ENCODE assay signal across 13 cellular contexts in genomic region chr15:71806452-71806931, GRCh38. TPM values are rescaled to one million over a fixed set of nuclear protein-coding genes. Genes with fewer than 3 reads are reported as not detected.
A peak's percentile ranks its signal among the peaks of the same experiment; 100 is the strongest.
DNase-seq lines count a peak whose midpoint lies in the region; ATAC-seq and TF ChIP-seq lines count a peak whose summit lies in the region.
"Had no signal": no experiment of that assay in that cellular context is flagged by ENCODE, and none has a peak within 500 bp of the region (broad histone marks: within the 10 kb centered on the region; RNA-seq: fewer than 3 reads in every experiment).

No MANE protein-coding gene starts in this region.

- no peaks in the 10 kb centered on the region for H3K36me3 Mint-ChIP-seq in activated naive CD4-positive, alpha-beta T cell treated with anti-CD3 and anti-CD28 coated beads for 36 hours (ENCODE audit: low read depth)
- H3K36me3 Mint-ChIP-seq: stimulated activated memory B cell treated with anti-CD40 and anti-IgM and Interleukin-4, amounts not matched to agents 10 μg/mL and 1 μg/mL and 100 μg/mL, for 72 hours had no signal

- H3K27ac ChIP-seq in neuronal stem cell (replicated peaks; ENCODE audit: low read length), result peak overlapping the region; percentile 79

- H2BK5ac ChIP-seq in neuronal stem cell (ENCODE audit: low read length), result peak overlapping the region; percentile 21

- H3K9me3 ChIP-seq in NT2/D1 (ENCODE audit: insufficient read depth, low read length) (peaks cover 4% of the 10 kb centered on the region; the same call in 1 of the 2 replicates), neuronal stem cell (replicated peaks in 1 of 2; ENCODE audit: control insufficient read depth in 2 of 2, insufficient read depth in 1 of 2, low read depth in 1 of 2, low read length in 2 of 2) (no peaks in the 10 kb centered on the region)

- H3K27me3 Mint-ChIP-seq in activated naive CD4-positive, alpha-beta T cell treated with anti-CD3 and anti-CD28 coated beads for 36 hours (ENCODE audit: low read depth), result peaks cover 5% of the 10 kb centered on the region

- H2BK120ac ChIP-seq in neuronal stem cell (ENCODE audit: low read depth, low read length), result no peak overlapping the region

- no peak overlapping the region for H3K27ac Mint-ChIP-seq in activated naive CD4-positive, alpha-beta T cell treated with anti-CD3 and anti-CD28 coated beads for 36 hours
- H3K27ac Mint-ChIP-seq: stimulated activated memory B cell treated with anti-CD40 and anti-IgM and Interleukin-4, amounts not matched to agents 10 μg/mL and 1 μg/mL and 100 μg/mL, for 72 hours had no signal

- no peak overlapping the region for H2BK15ac ChIP-seq in neuronal stem cell (ENCODE audit: low read length)

- H3K9ac ChIP-seq in NT2/D1 (ENCODE audit: insufficient read length, low read depth) (peak overlapping the region; percentile 29), neuronal stem cell (ENCODE audit: low read depth, low read length, poor library complexity) (no peak overlapping the region)

- H3K4ac ChIP-seq in neuronal stem cell (ENCODE audit: low read length), result no peak overlapping the region

- no peak overlapping the region for H3K4me2 ChIP-seq in neuronal stem cell (ENCODE audit: insufficient read depth, low read length, poor library complexity, severe bottlenecking)

- H3K36me3 ChIP-seq in NT2/D1 (ENCODE audit: insufficient read depth, insufficient read length, low read length), result no peaks in the 10 kb centered on the region
- H3K36me3 ChIP-seq in neuronal stem cell (replicated peaks in 1 of 2; ENCODE audit: control insufficient read depth in 2 of 2, insufficient read depth in 2 of 2, low read length in 2 of 2), result no peaks in the 10 kb centered on the region

- POLR2A ChIA-PET in GM10248 (lab: Yijun Ruan, JAX), result no interaction called here

- no peaks in the 10 kb centered on the region for H3K4me1 Mint-ChIP-seq in activated naive CD4-positive, alpha-beta T cell treated with anti-CD3 and anti-CD28 coated beads for 36 hours (ENCODE audit: low read depth)

- H2AFZ ChIP-seq in neuronal stem cell (ENCODE audit: low read length), result peak overlapping the region; percentile 92

- WGBS in neuronal stem cell (ENCODE audit: extremely low coverage in 2 of 2, insufficient read length in 2 of 2, insufficient replicate concordance in 1 of 2), 2 donors, result no CpG with 5 or more reads among the region's 7 CpGs

- no peak for TF ChIP-seq CTCF in GM10248 (IDR thresholded peaks at IDR 0.05; ENCODE audit: control extremely low read depth, extremely low read depth, low read depth, missing control alignments)

- peak overlapping the region; percentile 12 for H3K18ac ChIP-seq in neuronal stem cell (ENCODE audit: low read length)

- CTCF ChIA-PET in GM10248 (lab: Yijun Ruan, JAX), result interaction anchor here (1.0 to 6.2 kb wide), 4 partner anchors 16 to 350 kb away, joined by 4 to 43 read pairs (median 20); no protein-coding TSS in a partner anchor
- CTCF ChIA-PET in activated naive CD4-positive, alpha-beta T cell treated with anti-CD3 and anti-CD28 coated beads for 36 hours (lab: Charles Lee), result no interaction called here

- H3K4me3 ChIP-seq in NT2/D1 (ENCODE audit: insufficient read length, low read depth) (peak overlapping the region; percentile 6), neuronal stem cell (ENCODE audit: low read length in 2 of 2) (no peak overlapping the region)

- no peak for ATAC-seq in HG03139 (IDR thresholded peaks at IDR 0.05; ENCODE audit: unreplicated experiment)
- ATAC-seq: stimulated activated memory B cell treated with anti-CD40 and anti-IgM and Interleukin-4, amounts not matched to agents 10 μg/mL and 1 μg/mL and 100 μg/mL, for 72 hours had no signal

- peak overlapping the region; percentile 8 for H2AK5ac ChIP-seq in neuronal stem cell (ENCODE audit: low read depth, low read length)

- DNase-seq in GM10248 (ENCODE audit: extremely low spot score) (peak; percentile 12), NT2/D1 (ENCODE audit: low read depth, low spot score) (no peak), ecto neural progenitor cell (ENCODE audit: low spot score) (peak; percentile 63), neuronal stem cell (ENCODE audit: low spot score) (no peak), DMS53 (lab: John Stamatoyannopoulos, UW) (no peak), hypothalamus (lab: John Stamatoyannopoulos, UW) (no peak)
- no peak for DNase-seq in activated naive CD4-positive, alpha-beta T cell treated with anti-CD3 and anti-CD28 coated beads for 36 hours
- DNase-seq: cortex of kidney, NCI-H187 treated with DMSO at 0.1 percent for 48 hours, SW 1271 had no signal

- no peak overlapping the region for H3K23ac ChIP-seq in neuronal stem cell (ENCODE audit: low read depth, low read length, poor library complexity)

- no peaks in the 10 kb centered on the region for H3K79me1 ChIP-seq in neuronal stem cell (ENCODE audit: low read depth, low read length)

- no peak overlapping the region for H4K8ac ChIP-seq in neuronal stem cell (ENCODE audit: low read depth, low read length)

- intact Hi-C loops in activated naive CD4-positive, alpha-beta T cell treated with anti-CD3 and anti-CD28 coated beads for 36 hours (cut with micrococcal nuclease), result no loop called here

- H3K9me3 Mint-ChIP-seq in activated naive CD4-positive, alpha-beta T cell treated with anti-CD3 and anti-CD28 coated beads for 36 hours, result no peaks in the 10 kb centered on the region
- H3K9me3 Mint-ChIP-seq: stimulated activated memory B cell treated with anti-CD40 and anti-IgM and Interleukin-4, amounts not matched to agents 10 μg/mL and 1 μg/mL and 100 μg/mL, for 72 hours had no signal

- no peak overlapping the region for H3K4me3 Mint-ChIP-seq in activated naive CD4-positive, alpha-beta T cell treated with anti-CD3 and anti-CD28 coated beads for 36 hours
- H3K4me3 Mint-ChIP-seq: stimulated activated memory B cell treated with anti-CD40 and anti-IgM and Interleukin-4, amounts not matched to agents 10 μg/mL and 1 μg/mL and 100 μg/mL, for 72 hours had no signal

- H3K27me3 ChIP-seq in NT2/D1 (ENCODE audit: insufficient read depth, insufficient read length) (no peaks in the 10 kb centered on the region), neuronal stem cell (ENCODE audit: control insufficient read depth in 3 of 3, insufficient read depth in 3 of 3, low read depth in 1 of 3, low read length in 3 of 3) (no peaks in the 10 kb centered on the region)

- H3K14ac ChIP-seq in neuronal stem cell (ENCODE audit: low read length), result no peak overlapping the region

- H2BK12ac ChIP-seq in neuronal stem cell (ENCODE audit: low read length), result no peak overlapping the region

- H4K91ac ChIP-seq in neuronal stem cell (ENCODE audit: low read depth, low read length, poor library complexity), result no peak overlapping the region

- H3K4me1 ChIP-seq in NT2/D1 (ENCODE audit: insufficient read depth, insufficient read length) (peaks cover 18% of the 10 kb centered on the region), neuronal stem cell (ENCODE audit: control insufficient read depth in 2 of 2, insufficient read depth in 1 of 2, low read depth in 1 of 2, low read length in 2 of 2) (peaks cover 16 to 24% of the 10 kb centered on the region in 2 donors)

RNA-seq across cellular contexts. Expression of gene NR2E3, which starts 3.9 kb away (rescaled TPM):
- 0.03 TPM for polyA plus RNA-seq in neuronal stem cell (2013, experiment 1 of 2)
- 0.11 TPM for polyA plus RNA-seq in neuronal stem cell (2013, experiment 2 of 2)
- total RNA-seq in activated naive CD4-positive, alpha-beta T cell treated with anti-CD3 and anti-CD28 coated beads for 36 hours, result not detected
- total RNA-seq: kidney epithelial cell had no signal

Comparison
In these comparisons a context has a peak if more than half of its experiments do, and no peak if none do; other contexts are left out.
1. DNase-seq: peak in GM10248 (single experiment) and ecto neural progenitor cell (single experiment); none in NT2/D1 (single experiment), neuronal stem cell (single experiment), DMS53 (single experiment), activated naive CD4-positive, alpha-beta T cell treated with anti-CD3 and anti-CD28 coated beads for 36 hours (single experiment) and hypothalamus (0 of 51).